Comparison of ENCODE assay signal across 24 cellular contexts in the genomic region with DNA sequence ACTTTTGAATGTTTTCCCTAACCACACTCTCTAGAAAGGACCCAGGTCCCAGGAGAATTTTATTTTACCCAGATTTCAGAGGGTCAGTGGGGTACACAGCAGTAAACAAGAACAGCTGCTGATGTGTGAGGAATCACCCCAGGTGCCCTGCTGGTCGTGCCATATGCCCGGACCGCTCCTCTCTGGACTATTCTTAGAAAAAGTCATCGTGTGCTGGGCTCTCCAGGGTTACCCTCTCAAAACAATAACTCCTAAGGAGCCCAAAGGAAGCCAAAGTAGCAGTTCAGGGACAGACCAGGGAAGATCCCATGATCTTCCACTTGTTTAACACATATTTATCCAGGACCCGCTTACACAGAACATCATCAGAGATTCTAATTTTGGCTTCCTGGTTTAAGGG. TPM values are rescaled to one million over a fixed set of nuclear protein-coding genes. Genes with fewer than 3 reads are reported as not detected.
"Had no signal": no experiment of that assay in that cellular context is flagged by ENCODE, and none has a peak within 500 bp of the region (broad histone marks: within the 10 kb centered on the region; RNA-seq: fewer than 3 reads in every experiment).

No MANE protein-coding gene starts in this region.

- H3K36me3 Mint-ChIP-seq: naive thymus-derived CD4-positive, alpha-beta T cell; natural killer cell treated with Interleukin-12 subunit alpha and Interleukin-12 subunit beta and Interleukin-15 and Interleukin-18, amount 100 ng/mL, for 72 hours; stimulated activated memory B cell treated with anti-CD40 and anti-IgM and Interleukin-4, amounts not matched to agents 10 μg/mL and 1 μg/mL and 100 μg/mL, for 72 hours had no signal

- H3K4me1 Mint-ChIP-seq: mesothelial cell of epicardium; stimulated activated naive CD8-positive, alpha-beta T cell treated with anti-CD3 and anti-CD28 coated beads, Interleukin-15, amount 100 ng/mL, for 72 hours had no signal

- H3K27ac ChIP-seq: left ventricle myocardium inferior, ovary, prostate gland, tibial nerve, uterus had no signal

- H3K36me3 ChIP-seq: ovary, prostate gland, uterus had no signal

- ATAC-seq: stimulated activated memory B cell treated with anti-CD40 and anti-IgM and Interleukin-4, amounts not matched to agents 10 μg/mL and 1 μg/mL and 100 μg/mL, for 72 hours; stimulated activated naive CD8-positive, alpha-beta T cell treated with anti-CD3 and anti-CD28 coated beads, Interleukin-15, amount 100 ng/mL, for 72 hours had no signal

- H3K27me3 ChIP-seq: ovary, tibial nerve, uterus had no signal

- H3K27ac Mint-ChIP-seq: mesothelial cell of epicardium; naive thymus-derived CD4-positive, alpha-beta T cell; natural killer cell treated with Interleukin-12 subunit alpha and Interleukin-12 subunit beta and Interleukin-15 and Interleukin-18, amount 100 ng/mL, for 72 hours; stimulated activated memory B cell treated with anti-CD40 and anti-IgM and Interleukin-4, amounts not matched to agents 10 μg/mL and 1 μg/mL and 100 μg/mL, for 72 hours; stimulated activated naive CD8-positive, alpha-beta T cell treated with anti-CD3 and anti-CD28 coated beads, Interleukin-15, amount 100 ng/mL, for 72 hours; type B pancreatic cell had no signal

- H3K4me1 ChIP-seq: left ventricle myocardium inferior, prostate gland, tibial nerve, uterus had no signal

- H3K9me3 Mint-ChIP-seq: mesothelial cell of epicardium; naive thymus-derived CD4-positive, alpha-beta T cell; natural killer cell treated with Interleukin-12 subunit alpha and Interleukin-12 subunit beta and Interleukin-15 and Interleukin-18, amount 100 ng/mL, for 72 hours; stimulated activated memory B cell treated with anti-CD40 and anti-IgM and Interleukin-4, amounts not matched to agents 10 μg/mL and 1 μg/mL and 100 μg/mL, for 72 hours; stimulated activated naive CD8-positive, alpha-beta T cell treated with anti-CD3 and anti-CD28 coated beads, Interleukin-15, amount 100 ng/mL, for 72 hours; type B pancreatic cell had no signal

- H3K4me3 Mint-ChIP-seq: mesothelial cell of epicardium; naive thymus-derived CD4-positive, alpha-beta T cell; natural killer cell treated with Interleukin-12 subunit alpha and Interleukin-12 subunit beta and Interleukin-15 and Interleukin-18, amount 100 ng/mL, for 72 hours; stimulated activated memory B cell treated with anti-CD40 and anti-IgM and Interleukin-4, amounts not matched to agents 10 μg/mL and 1 μg/mL and 100 μg/mL, for 72 hours; stimulated activated naive CD8-positive, alpha-beta T cell treated with anti-CD3 and anti-CD28 coated beads, Interleukin-15, amount 100 ng/mL, for 72 hours; type B pancreatic cell had no signal

- H3K4me3 ChIP-seq: left ventricle myocardium inferior, lung, ovary, prostate gland, tibial nerve, uterus had no signal

- H3K9me3 ChIP-seq: left ventricle myocardium inferior, ovary, prostate gland, tibial nerve, uterus had no signal

- DNase-seq: islet precursor cell; left ventricle myocardium inferior; mesendoderm; naive thymus-derived CD4-positive, alpha-beta T cell; ovary; retina; right cardiac atrium; small intestine; stimulated activated CD4-positive, alpha-beta T cell treated with anti-CD3 and anti-CD28 coated beads, Interleukin-1b, Interleukin-23, amount 100 ng/mL, for 48 hours; stimulated activated CD4-positive, alpha-beta T cell treated with anti-CD3 and anti-CD28 coated beads, Interleukin-2, amount 100 ng/mL, for 48 hours; stimulated activated CD4-positive, alpha-beta T cell treated with anti-CD3 and anti-CD28 coated beads, Interleukin-4, amount 100 ng/mL, for 4 hours; stimulated activated CD8-positive, alpha-beta memory T cell treated with anti-CD3 and anti-CD28 coated beads, Interleukin-4, amount 100 ng/mL, for 48 hours; stimulated activated naive CD4-positive, alpha-beta T cell treated with Interleukin-2 at 50 U/mL for 16 hours; stimulated activated naive CD8-positive, alpha-beta T cell treated with anti-CD3 and anti-CD28 coated beads, Interleukin-15, amount 100 ng/mL, for 72 hours; uterus had no signal

- H3K27me3 Mint-ChIP-seq: type B pancreatic cell had no signal

RNA-seq across cellular contexts. Expression of gene LRP4, which starts 29.7 kb away (rescaled TPM):
- total RNA-seq: mononuclear cell; naive thymus-derived CD4-positive, alpha-beta T cell had no signal
- polyA plus RNA-seq: naive thymus-derived CD4-positive, alpha-beta T cell; neural cell had no signal
